ENCODE assay signal across 32 cellular contexts in the genomic region with DNA sequence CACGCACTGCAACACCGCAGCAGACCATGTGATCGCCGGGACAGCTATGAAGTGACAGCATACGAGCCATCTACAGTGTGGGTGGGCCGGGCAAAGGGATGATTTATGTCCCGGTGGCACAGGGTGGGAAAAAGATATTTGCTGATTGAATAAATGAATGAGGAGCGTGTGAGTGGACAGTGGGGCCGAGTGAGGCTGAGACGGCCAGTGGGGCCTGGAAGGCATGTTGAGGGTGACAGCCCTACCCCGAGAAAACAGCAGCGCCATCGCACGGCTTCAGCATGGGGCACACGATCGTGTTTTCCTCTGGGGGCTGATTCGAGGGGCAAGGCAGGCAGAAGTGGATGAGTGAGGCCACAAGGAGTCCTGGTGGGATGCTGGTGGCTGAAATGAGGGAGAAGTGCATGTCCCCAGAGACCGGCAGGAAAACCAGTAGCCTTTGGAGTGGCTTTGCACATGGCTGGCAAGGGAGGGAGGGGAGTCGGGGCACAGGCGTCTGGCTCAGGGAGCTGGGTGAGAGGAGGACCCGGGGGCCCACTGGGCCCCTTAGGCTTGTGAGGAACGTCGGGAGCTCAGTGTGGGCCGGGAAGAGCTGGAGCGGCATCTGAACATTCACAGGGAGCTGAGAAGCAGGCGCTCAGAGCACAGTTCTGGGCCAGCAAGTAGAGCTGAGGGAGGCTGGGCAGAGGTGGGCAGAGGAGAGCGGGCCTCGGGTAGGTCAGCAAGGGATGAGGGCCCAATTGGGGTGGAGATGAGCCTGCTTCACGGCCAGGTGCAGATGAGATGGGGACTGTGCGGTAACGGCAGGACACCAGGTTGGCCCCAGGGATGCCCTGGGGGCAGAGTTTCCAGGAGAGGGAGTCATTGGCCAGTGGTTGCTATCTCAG. TPM values are rescaled to one million over a fixed set of nuclear protein-coding genes. Genes with fewer than 3 reads are reported as not detected.
DNase-seq lines count a peak whose midpoint lies in the region; ATAC-seq, FAIRE-seq and TF ChIP-seq lines count a peak whose summit lies in the region.
"Had no signal": no experiment of that assay in that cellular context is flagged by ENCODE, and none has a peak within 500 bp of the region (broad histone marks: within the 10 kb centered on the region; RNA-seq: fewer than 3 reads in every experiment).

No MANE protein-coding gene starts in this region.

- no peak overlapping the region for H4K91ac ChIP-seq in trophoblast cell (ENCODE audit: low read depth, low read length)

- H4K8ac ChIP-seq in trophoblast cell (ENCODE audit: low read depth, low read length) = no peak overlapping the region

- TF ChIP-seq POLR2A in tibial nerve (IDR thresholded peaks at IDR 0.05) = no peak

- H4K12ac ChIP-seq in trophoblast cell (ENCODE audit: low read depth, low read length) = no peak overlapping the region

- no peak overlapping the region for H2AK5ac ChIP-seq in trophoblast cell (ENCODE audit: low read length)

- no peaks in the 10 kb centered on the region for H3K4me1 ChIP-seq in SK-N-SH (ENCODE audit: control insufficient read depth in 1 of 2, insufficient read depth in 2 of 2, low read depth in 1 of 2, low read length in 1 of 2)
- H3K4me1 ChIP-seq in trophoblast cell (ENCODE audit: control insufficient read depth in 1 of 2, insufficient read depth in 2 of 2, low read length in 2 of 2) = peaks cover 0 to 5% of the 10 kb centered on the region in 2 experiments
- H3K4me1 ChIP-seq in tibial nerve = peaks cover 0 to 5% (median 0%) of the 10 kb centered on the region in 4 donors
- H3K4me1 ChIP-seq: psoas muscle, upper lobe of right lung had no signal

- H3K4me2 ChIP-seq in SK-N-SH (no peak overlapping the region), trophoblast cell (ENCODE audit: low read length) (no peak overlapping the region)
- H3K4me2 ChIP-seq: GM23338 had no signal

- 15% methylated on average over 23 of the region's 31 CpGs for WGBS in SK-N-SH (ENCODE audit: low lambda C conversion rate)
- no CpG with 5 or more reads among the region's 31 CpGs for WGBS in trophoblast cell (ENCODE audit: extremely low coverage, insufficient coverage, insufficient read length)
- WGBS in tibial nerve, 2 donors = 79 to 83% methylated on average over 31 of the region's 31 CpGs

- no peak overlapping the region for H2BK120ac ChIP-seq in trophoblast cell (ENCODE audit: insufficient read depth, low read length, poor library complexity)

- H3K4me3 ChIP-seq in SK-N-SH (ENCODE audit: low read depth in 2 of 2, low read length in 1 of 2) (no peak overlapping the region), trophoblast cell (ENCODE audit: low read depth, low read length) (no peak overlapping the region), tibial nerve (no peak overlapping the region)
- H3K4me3 ChIP-seq: GM23338, psoas muscle, sigmoid colon, SK-N-MC, upper lobe of right lung had no signal

- no peak overlapping the region for H2AFZ ChIP-seq in SK-N-SH (ENCODE audit: low read depth)
- no peak overlapping the region for H2AFZ ChIP-seq in trophoblast cell (ENCODE audit: insufficient read depth, low read length, poor library complexity)
- H2AFZ ChIP-seq: GM23338 had no signal

- H3K36me3 ChIP-seq in SK-N-SH (replicated peaks in 1 of 2; ENCODE audit: control insufficient read depth in 1 of 2, insufficient read depth in 2 of 2, low read length in 1 of 2) (no peaks in the 10 kb centered on the region), trophoblast cell (ENCODE audit: control insufficient read depth in 1 of 2, insufficient read depth in 2 of 2, low read length in 2 of 2) (no peaks in the 10 kb centered on the region), tibial nerve (no peaks in the 10 kb centered on the region)
- H3K36me3 ChIP-seq: sigmoid colon, upper lobe of right lung had no signal

- no peaks in the 10 kb centered on the region for H4K20me1 ChIP-seq in SK-N-SH (ENCODE audit: insufficient read depth)

- H3K23ac ChIP-seq in trophoblast cell (ENCODE audit: low read length) = no peak overlapping the region

- H3K9me2 ChIP-seq in SK-N-SH = no peaks in the 10 kb centered on the region

- TF ChIP-seq RAD21 in SK-N-SH (IDR thresholded peaks at IDR 0.05; ENCODE audit: low read length) = no peak

- H3K9ac ChIP-seq in SK-N-SH (no peak overlapping the region), trophoblast cell (ENCODE audit: low read length) (no peak overlapping the region)

- H3K9me3 ChIP-seq in SK-N-SH (no peaks in the 10 kb centered on the region), trophoblast cell (ENCODE audit: insufficient read depth, low read depth, low read length) (peaks cover 10% of the 10 kb centered on the region), tibial nerve (no peaks in the 10 kb centered on the region)
- H3K9me3 ChIP-seq: psoas muscle, sigmoid colon, upper lobe of right lung had no signal

- TF ChIP-seq EP300 in SK-N-SH (IDR thresholded peaks at IDR 0.05; ENCODE audit: borderline replicate concordance in 1 of 2, low read depth in 1 of 2, low read length in 1 of 2) (no peak), tibial nerve (IDR thresholded peaks at IDR 0.05) (no peak)

- no peaks in the 10 kb centered on the region for H3K79me1 ChIP-seq in trophoblast cell (ENCODE audit: low read length)

- TF ChIP-seq CTCF in SK-N-SH (IDR thresholded peaks at IDR 0.05) (no peak), tibial nerve (IDR thresholded peaks at IDR 0.05) (no peak)

- H3K79me2 ChIP-seq in SK-N-SH (ENCODE audit: insufficient read depth) (no peaks in the 10 kb centered on the region), trophoblast cell (ENCODE audit: control insufficient read depth, insufficient read depth, low read length, poor library complexity) (no peaks in the 10 kb centered on the region)

- POLR2A ChIA-PET in SK-N-SH (lab: Yijun Ruan, JAX) = no interaction called here

- H3F3A ChIP-seq in SK-N-SH (replicated peaks; ENCODE audit: insufficient read depth) = no peaks in the 10 kb centered on the region

- CTCF ChIA-PET in SK-N-SH (lab: Yijun Ruan, JAX) = no interaction called here

- DNase-seq in SK-N-SH (no peak), HTR-8/SVneo (ENCODE audit: insufficient read length, low spot score) (no peak), islet precursor cell (peak; percentile 35), trophoblast cell (peak; percentile 36 to 78), tibial nerve (ENCODE audit: low spot score in 2 of 2) (no peak)
- DNase-seq: activated CD4-positive, alpha-beta T cell treated with anti-CD3 and anti-CD28 coated beads, Interleukin-2, amount 50 U/mL, for 4 hours; amygdala; CD4-positive, alpha-beta T cell; HFFc6; hypothalamus; left cardiac atrium; MM.1S; NCI-H1105 treated with DMSO at 0.1 percent for 48 hours; NCI-H2081; NCI-H526; OCI-M1; psoas muscle; sigmoid colon; stimulated activated CD4-positive, alpha-beta T cell treated with anti-CD3 and anti-CD28 coated beads, Interleukin-4, amount 100 ng/mL, for 1 hour; substantia nigra; T-helper 17 cell; upper lobe of right lung had no signal

- peak; percentile 4 for FAIRE-seq in HTR-8/SVneo (lab: Jason Lieb, UNC)
- FAIRE-seq: endothelial cell of umbilical vein, frontal cortex, TTC549 had no signal

- ATAC-seq in SK-N-SH treated with all-trans-retinoic acid at 6 μM for 48 hours = peak; percentile 27; the same call in 2 of the 3 replicates
- ATAC-seq in HG03045 (IDR thresholded peaks at IDR 0.05; ENCODE audit: unreplicated experiment) = no peak
- no peak for ATAC-seq in GM19035 (IDR thresholded peaks at IDR 0.05; ENCODE audit: unreplicated experiment)
- ATAC-seq: activated naive CD4-positive, alpha-beta T cell treated with anti-CD3 and anti-CD28 coated beads, Interleukin-2, amount 50 U/mL, for 72 hours; GM23338; left cardiac atrium; psoas muscle; T-helper 17 cell; upper lobe of right lung had no signal

- no peak overlapping the region for H3K14ac ChIP-seq in trophoblast cell (ENCODE audit: low read length)

- H3K27me3 ChIP-seq in SK-N-SH (ENCODE audit: insufficient read depth) (peaks cover 89% of the 10 kb centered on the region), trophoblast cell (ENCODE audit: insufficient read depth, low read length) (no peaks in the 10 kb centered on the region), tibial nerve (peaks cover 0 to 40% of the 10 kb centered on the region in 2 donors)
- H3K27me3 ChIP-seq: upper lobe of right lung had no signal

- H3K4ac ChIP-seq in trophoblast cell (ENCODE audit: low read depth, low read length) = no peak overlapping the region

- H2BK5ac ChIP-seq in trophoblast cell (ENCODE audit: low read depth, low read length, poor library complexity) = no peak overlapping the region

- H2BK12ac ChIP-seq in trophoblast cell (ENCODE audit: low read length) = no peak overlapping the region

- H3K27ac ChIP-seq in SK-N-SH (ENCODE audit: low read depth in 2 of 2, low read length in 1 of 2) (no peak overlapping the region), trophoblast cell (ENCODE audit: low read depth, low read length) (no peak overlapping the region), tibial nerve (no peak overlapping the region)
- H3K27ac ChIP-seq: 22Rv1, psoas muscle, sigmoid colon, SK-N-MC, upper lobe of right lung had no signal

- H3K18ac ChIP-seq in trophoblast cell (ENCODE audit: low read length) = no peak overlapping the region

TF ChIP-seq in SK-N-SH treated with all-trans-retinoic acid at 6 μM for 48 hours, 23 proteins besides CTCF, POLR2A, EP300 and RAD21 (continues in another document):
- no peak for TF ChIP-seq ZC3H10 (CRISPR knock-in tag; IDR thresholded peaks at IDR 0.05)
- TF ChIP-seq ZNF70 (CRISPR knock-in tag; IDR thresholded peaks at IDR 0.05) = no peak
- TF ChIP-seq PPARA (CRISPR knock-in tag; IDR thresholded peaks at IDR 0.05; ENCODE audit: borderline replicate concordance) = no peak
- no peak for TF ChIP-seq ZFP30 (CRISPR knock-in tag; IDR thresholded peaks at IDR 0.05)
- no peak for TF ChIP-seq RARB (CRISPR knock-in tag; IDR thresholded peaks at IDR 0.05)
- no peak for TF ChIP-seq CSDC2 (CRISPR knock-in tag; IDR thresholded peaks at IDR 0.05)
- no peak for TF ChIP-seq ZNF8 (CRISPR knock-in tag; IDR thresholded peaks at IDR 0.05)

TF ChIP-seq in SK-N-SH, 30 proteins besides CTCF, POLR2A, EP300 and RAD21 (continues in another document):
- TF ChIP-seq, protein P1, sequence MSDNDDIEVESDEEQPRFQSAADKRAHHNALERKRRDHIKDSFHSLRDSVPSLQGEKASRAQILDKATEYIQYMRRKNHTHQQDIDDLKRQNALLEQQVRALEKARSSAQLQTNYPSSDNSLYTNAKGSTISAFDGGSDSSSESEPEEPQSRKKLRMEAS (IDR thresholded peaks at IDR 0.05; ENCODE audit: low read depth) = no peak
- no peak for TF ChIP-seq TCF12 (IDR thresholded peaks at IDR 0.05)
- no peak for TF ChIP-seq GATA2 (CRISPR knock-in tag; IDR thresholded peaks at IDR 0.05)
- TF ChIP-seq RFX5 (IDR thresholded peaks at IDR 0.05; ENCODE audit: low read length) = no peak
- TF ChIP-seq FOXM1 (IDR thresholded peaks at IDR 0.05; ENCODE audit: low read depth) = no peak

RNA-seq across cellular contexts. Expression of a gene that starts 32.1 kb away (rescaled TPM):
- polyA plus RNA-seq in SK-N-SH (2012; rRNA removed) = not detected in 2 replicates
- not detected in 2 replicates for polyA plus RNA-seq in SK-N-SH (2012; cell fraction: cytosol; rRNA removed)
- not detected in 2 replicates for polyA plus RNA-seq in SK-N-SH (2012; cell fraction: nucleus; rRNA removed)
- polyA plus RNA-seq in trophoblast cell (2013) = 0.04 and 0.08 TPM in 2 replicates
- total RNA-seq in tibial nerve = 100 to 1,000 TPM in 2 of 4 donors, 10 to 100 TPM in 2; 60.0 to 200 (median 121) TPM
- total RNA-seq: endothelial cell of umbilical vein, frontal cortex, HFFc6 had no signal
- polyA plus RNA-seq: endothelial cell of umbilical vein had no signal

Comparison
In these comparisons a context has a peak if more than half of its experiments do, and no peak if none do; other contexts are left out.
1. DNase-seq: peak in islet precursor cell (single experiment) and trophoblast cell (2 of 2); none in SK-N-SH (single experiment), HTR-8/SVneo (single experiment) and tibial nerve (0 of 2).